Comparison of ENCODE assay signal across 18 cellular contexts in genomic region chr10:52609071-52609470, GRCh38.
"Had no signal": no experiment of that assay in that cellular context is flagged by ENCODE, and none has a peak within 500 bp of the region (broad histone marks: within the 10 kb centered on the region; RNA-seq: fewer than 3 reads in every experiment).

No MANE protein-coding gene starts in this region.

- ATAC-seq: heart left ventricle; left lobe of liver; naive thymus-derived CD8-positive, alpha-beta T cell; psoas muscle; right lobe of liver; stimulated activated memory B cell treated with anti-CD40 and anti-IgM and Interleukin-4, amounts not matched to agents 10 μg/mL and 1 μg/mL and 100 μg/mL, for 72 hours had no signal

- H3K27me3 ChIP-seq: heart left ventricle, neutrophil, right lobe of liver, spleen, tibial artery had no signal

- H3K36me3 ChIP-seq: heart left ventricle, neutrophil, right lobe of liver, spleen, tibial artery had no signal

- H3K4me3 ChIP-seq: heart left ventricle, psoas muscle, right lobe of liver, spleen, tibial artery had no signal

- H3K4me1 ChIP-seq: heart left ventricle, psoas muscle, right lobe of liver, spleen, tibial artery had no signal

- DNase-seq: effector CD4-positive, alpha-beta T cell; endodermal cell; heart left ventricle; hippocampal formation; kidney glomerular epithelial cell; mammary epithelial cell; naive thymus-derived CD8-positive, alpha-beta T cell; psoas muscle; retina; right lobe of liver; spleen; stimulated activated CD4-positive, alpha-beta T cell treated with anti-CD3 and anti-CD28 coated beads, Interleukin-15, amount 100 ng/mL, for 24 hours; stimulated activated CD4-positive, alpha-beta T cell treated with anti-CD3 and anti-CD28 coated beads, Interleukin-1b, Interleukin-23, amount 100 ng/mL, for 48 hours; stimulated activated CD4-positive, alpha-beta T cell treated with anti-CD3 and anti-CD28 coated beads, Interleukin-4, amount 100 ng/mL, for 24 hours; tibial artery had no signal

- H3K9me3 ChIP-seq: heart left ventricle, neutrophil, psoas muscle, right lobe of liver, spleen, tibial artery had no signal

- H3K27ac ChIP-seq: heart left ventricle, neutrophil, psoas muscle, right lobe of liver, spleen, tibial artery had no signal
